8 cellular contexts compared by ENCODE assay signal in genomic region chr9:36486933-36487481, GRCh38.
A peak's percentile ranks its signal among the peaks of the same experiment; 100 is the strongest.
DNase-seq lines count a peak whose midpoint lies in the region; ATAC-seq and TF ChIP-seq lines count a peak whose summit lies in the region.

No MANE protein-coding gene starts in this region.

- DNase-seq in NCI-H146 treated with DMSO at 0.1 percent for 48 hours (lab: John Stamatoyannopoulos, UW; ENCODE audit: unreplicated experiment) (peak; percentile 19), activated T-cell treated with anti-CD3 and anti-CD28 coated beads for 1 hour (ENCODE audit: low read depth) (peak; percentile 29), esophagus squamous epithelium (lab: John Stamatoyannopoulos, UW) (no peak), nephron progenitor cell (peak; percentile 65), thyroid gland (peak; percentile 39 to 52), NCI-H187 (lab: John Stamatoyannopoulos, UW) (no peak)

- H3K9me3 ChIP-seq in esophagus squamous epithelium (no peaks in the 10 kb centered on the region), thyroid gland (no peaks in the 10 kb centered on the region)

- intact Hi-C loops in esophagus squamous epithelium (cut with DNase I) (no loop called here), thyroid gland (cut with DNase I) (loop anchor here (10.0 kb wide), 1 partner anchor 82 kb away; the partner anchor contains the start of gene RNF38)

- H3K27me3 ChIP-seq in esophagus squamous epithelium (no peaks in the 10 kb centered on the region), thyroid gland (no peaks in the 10 kb centered on the region)

- no CpG with 5 or more reads among the region's 63 CpGs for WGBS in esophagus squamous epithelium, 2 donors
- WGBS in thyroid gland, 2 donors = 0% methylated on average over 2 to 8 of the region's 63 CpGs

- H3K4me1 ChIP-seq in esophagus squamous epithelium (peaks cover 13 to 56% (median 15%) of the 10 kb centered on the region in 3 donors), thyroid gland (peaks cover 7 to 28% of the 10 kb centered on the region in 2 donors)

- TF ChIP-seq POLR2A in esophagus squamous epithelium (IDR thresholded peaks at IDR 0.05) (no peak), thyroid gland (IDR thresholded peaks at IDR 0.05) (no peak)

- TF ChIP-seq CTCF in esophagus squamous epithelium (IDR thresholded peaks at IDR 0.05) (no peak), nephron progenitor cell (IDR thresholded peaks at IDR 0.05) (no peak), thyroid gland (IDR thresholded peaks at IDR 0.05) (no peak)

- H3K4me3 ChIP-seq in esophagus squamous epithelium (peak overlapping the region; percentile 78 to 98 (median 92)), thyroid gland (replicated peaks in 1 of 3) (peak overlapping the region; percentile 80 to 99 (median 90))

- H3K4me1 Mint-ChIP-seq in nephron progenitor cell = peaks cover 64% of the 10 kb centered on the region

- H3K9me3 Mint-ChIP-seq in nephron progenitor cell = no peaks in the 10 kb centered on the region

- ATAC-seq in GM18502 (IDR thresholded peaks at IDR 0.05; ENCODE audit: poor library complexity, unreplicated experiment) (peak; percentile 39), HG02623 (IDR thresholded peaks at IDR 0.05; ENCODE audit: unreplicated experiment) (peak; percentile 40)

- peaks cover 0 to 8% (median 0%) of the 10 kb centered on the region in 3 donors for H3K36me3 ChIP-seq in esophagus squamous epithelium
- no peaks in the 10 kb centered on the region for H3K36me3 ChIP-seq in thyroid gland

- H3K27ac Mint-ChIP-seq in nephron progenitor cell = no peak overlapping the region

- peaks cover 4% of the 10 kb centered on the region for H3K27me3 Mint-ChIP-seq in nephron progenitor cell (ENCODE audit: low read depth, poor library complexity)

- peak overlapping the region; percentile 88 to 94 (median 92) for H3K27ac ChIP-seq in esophagus squamous epithelium
- H3K27ac ChIP-seq in thyroid gland = peak overlapping the region; percentile 63 to 86 (median 79)

- no peaks in the 10 kb centered on the region for H3K36me3 Mint-ChIP-seq in nephron progenitor cell (ENCODE audit: low read depth)

- peak overlapping the region; percentile 90 for H3K4me3 Mint-ChIP-seq in nephron progenitor cell

Comparison
In these comparisons a context has a peak if more than half of its experiments do, and no peak if none do; other contexts are left out.
1. DNase-seq: peak in NCI-H146 treated with DMSO at 0.1 percent for 48 hours (single experiment), activated T-cell treated with anti-CD3 and anti-CD28 coated beads for 1 hour (single experiment), nephron progenitor cell (single experiment) and thyroid gland (2 of 2); none in esophagus squamous epithelium (single experiment) and NCI-H187 (0 of 2).